1 cellular context compared by ENCODE assay signal in the genomic region with DNA sequence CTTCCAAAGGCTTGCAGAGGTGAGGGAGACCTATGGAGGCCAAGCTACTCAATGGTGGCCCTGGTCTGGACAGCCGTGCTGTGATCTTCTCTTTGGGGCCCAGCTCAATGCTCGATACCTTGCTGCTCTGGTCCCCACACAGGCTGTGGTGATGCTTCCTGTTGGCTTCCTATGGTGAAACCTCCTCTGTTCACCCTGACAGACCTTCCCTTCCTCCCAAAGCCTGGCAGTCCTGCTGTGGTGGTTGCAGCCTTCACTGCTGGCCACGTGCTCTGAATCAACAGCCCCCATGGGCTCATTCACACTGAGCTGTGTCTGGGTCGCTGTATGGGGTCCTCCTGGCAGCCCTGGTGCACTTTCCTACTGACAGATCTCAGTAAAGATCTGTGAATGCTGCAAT.
TF ChIP-seq lines count a peak whose summit lies in the region.

No MANE protein-coding gene starts in this region.

TF ChIP-seq in HepG2, 621 proteins besides CTCF, POLR2A, EP300 and RAD21:
- TF ChIP-seq FOXO4 (CRISPR knock-in tag; conservative IDR thresholded peaks at IDR 0.05): no peak
- TF ChIP-seq SATB2 (CRISPR knock-in tag; IDR thresholded peaks at IDR 0.05): no peak
- no peak for TF ChIP-seq U2AF1 (optimal IDR thresholded peaks at IDR 0.05; ENCODE audit: low read depth, low read length)
- TF ChIP-seq ZNF556 (CRISPR knock-in tag; IDR thresholded peaks at IDR 0.05; ENCODE audit: borderline replicate concordance): no peak
- no peak for TF ChIP-seq PLSCR1 (CRISPR knock-in tag; IDR thresholded peaks at IDR 0.05; ENCODE audit: borderline replicate concordance)
- no peak for TF ChIP-seq DMAP1 (CRISPR knock-in tag; IDR thresholded peaks at IDR 0.05)
- TF ChIP-seq HOXA7 (CRISPR knock-in tag; IDR thresholded peaks at IDR 0.05): no peak
- no peak for TF ChIP-seq FIP1L1 (IDR thresholded peaks at IDR 0.05; ENCODE audit: borderline replicate concordance, insufficient read depth, low read depth, low read length)
- no peak for TF ChIP-seq SKIL (CRISPR knock-in tag; IDR thresholded peaks at IDR 0.05; ENCODE audit: borderline replicate concordance)
- no peak for TF ChIP-seq ZNF530 (CRISPR knock-in tag; IDR thresholded peaks at IDR 0.05; ENCODE audit: low read depth)
- TF ChIP-seq, protein P1, sequence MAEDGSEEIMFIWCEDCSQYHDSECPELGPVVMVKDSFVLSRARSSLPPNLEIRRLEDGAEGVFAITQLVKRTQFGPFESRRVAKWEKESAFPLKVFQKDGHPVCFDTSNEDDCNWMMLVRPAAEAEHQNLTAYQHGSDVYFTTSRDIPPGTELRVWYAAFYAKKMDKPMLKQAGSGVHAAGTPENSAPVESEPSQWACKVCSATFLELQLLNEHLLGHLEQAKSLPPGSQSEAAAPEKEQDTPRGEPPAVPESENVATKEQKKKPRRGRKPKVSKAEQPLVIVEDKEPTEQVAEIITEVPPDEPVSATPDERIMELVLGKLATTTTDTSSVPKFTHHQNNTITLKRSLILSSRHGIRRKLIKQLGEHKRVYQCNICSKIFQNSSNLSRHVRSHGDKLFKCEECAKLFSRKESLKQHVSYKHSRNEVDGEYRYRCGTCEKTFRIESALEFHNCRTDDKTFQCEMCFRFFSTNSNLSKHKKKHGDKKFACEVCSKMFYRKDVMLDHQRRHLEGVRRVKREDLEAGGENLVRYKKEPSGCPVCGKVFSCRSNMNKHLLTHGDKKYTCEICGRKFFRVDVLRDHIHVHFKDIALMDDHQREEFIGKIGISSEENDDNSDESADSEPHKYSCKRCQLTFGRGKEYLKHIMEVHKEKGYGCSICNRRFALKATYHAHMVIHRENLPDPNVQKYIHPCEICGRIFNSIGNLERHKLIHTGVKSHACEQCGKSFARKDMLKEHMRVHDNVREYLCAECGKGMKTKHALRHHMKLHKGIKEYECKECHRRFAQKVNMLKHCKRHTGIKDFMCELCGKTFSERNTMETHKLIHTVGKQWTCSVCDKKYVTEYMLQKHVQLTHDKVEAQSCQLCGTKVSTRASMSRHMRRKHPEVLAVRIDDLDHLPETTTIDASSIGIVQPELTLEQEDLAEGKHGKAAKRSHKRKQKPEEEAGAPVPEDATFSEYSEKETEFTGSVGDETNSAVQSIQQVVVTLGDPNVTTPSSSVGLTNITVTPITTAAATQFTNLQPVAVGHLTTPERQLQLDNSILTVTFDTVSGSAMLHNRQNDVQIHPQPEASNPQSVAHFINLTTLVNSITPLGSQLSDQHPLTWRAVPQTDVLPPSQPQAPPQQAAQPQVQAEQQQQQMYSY (CRISPR knock-in tag; IDR thresholded peaks at IDR 0.05): no peak
- TF ChIP-seq SOX6 (IDR thresholded peaks at IDR 0.05): no peak
- TF ChIP-seq SOX6 (CRISPR knock-in tag; IDR thresholded peaks at IDR 0.05): no peak
- TF ChIP-seq HOXD1 (CRISPR knock-in tag; IDR thresholded peaks at IDR 0.05): no peak
- TF ChIP-seq ATM (IDR thresholded peaks at IDR 0.05; ENCODE audit: borderline replicate concordance): no peak
- no peak for TF ChIP-seq JUNB (CRISPR knock-in tag; IDR thresholded peaks at IDR 0.05; ENCODE audit: borderline replicate concordance)
- TF ChIP-seq ZNF549 (CRISPR knock-in tag; IDR thresholded peaks at IDR 0.05): no peak
- TF ChIP-seq ZNF772 (CRISPR knock-in tag; IDR thresholded peaks at IDR 0.05): no peak
- no peak for TF ChIP-seq CREM (IDR thresholded peaks at IDR 0.05)
- no peak for TF ChIP-seq CREM (CRISPR knock-in tag; IDR thresholded peaks at IDR 0.05)
- no peak for TF ChIP-seq ETV6 (CRISPR knock-in tag; conservative IDR thresholded peaks at IDR 0.05)
- TF ChIP-seq JARID2 (CRISPR knock-in tag; IDR thresholded peaks at IDR 0.05; ENCODE audit: insufficient replicate concordance): no peak
